ENCODE assay signal across 8 cellular contexts in the genomic region with DNA sequence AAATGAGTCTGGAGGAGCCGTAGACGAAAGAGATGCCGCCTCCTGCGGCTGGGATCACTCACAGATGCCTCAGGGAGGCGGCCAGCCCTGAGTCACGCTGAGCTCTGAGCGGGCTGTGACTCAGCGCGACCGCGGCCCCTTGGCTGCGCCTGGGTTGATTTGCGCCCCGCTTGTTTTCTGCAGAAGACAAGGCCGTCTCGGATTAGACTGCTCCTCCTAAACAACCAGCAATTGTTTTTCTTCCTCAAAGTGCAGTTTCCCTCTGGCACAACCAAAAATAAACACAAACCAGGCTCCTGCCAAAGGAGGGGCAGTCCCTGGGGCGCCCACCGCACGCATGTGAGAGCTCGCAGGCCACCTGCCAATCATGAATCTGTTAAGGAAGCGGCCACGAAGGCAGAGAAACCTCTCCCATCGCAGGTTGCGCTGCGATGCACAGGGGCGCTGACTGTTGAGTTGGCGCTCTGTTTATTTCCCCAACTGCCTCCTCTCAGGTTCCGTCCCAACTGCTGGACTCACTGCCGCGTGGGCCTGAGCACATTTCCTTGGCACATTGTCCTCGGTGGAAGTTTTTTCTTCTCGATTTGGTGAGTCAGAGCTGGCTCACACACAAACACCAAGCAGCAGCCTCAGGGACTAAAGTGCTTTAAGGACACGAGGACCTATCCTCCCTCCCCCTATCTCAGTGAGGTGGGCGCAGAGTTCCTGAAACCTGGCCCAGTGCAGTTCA.
DNase-seq lines count a peak whose midpoint lies in the region; ATAC-seq, FAIRE-seq and TF ChIP-seq lines count a peak whose summit lies in the region.

No MANE protein-coding gene starts in this region.

- H3K79me2 ChIP-seq in osteoblast (ENCODE audit: insufficient read depth, low read length): no peaks in the 10 kb centered on the region

- H3K4me1 ChIP-seq in osteoblast (ENCODE audit: insufficient read depth, low read length): peaks cover 22% of the 10 kb centered on the region

- H3K36me3 ChIP-seq in osteoblast (ENCODE audit: insufficient read depth, low read length): no peaks in the 10 kb centered on the region

- H3K4me2 ChIP-seq in osteoblast (ENCODE audit: insufficient read depth, low read length): peak overlapping the region; percentile 59

- no peaks in the 10 kb centered on the region for H4K20me1 ChIP-seq in osteoblast (ENCODE audit: insufficient read depth, low read length)

- no peaks in the 10 kb centered on the region for H3K27me3 ChIP-seq in osteoblast (ENCODE audit: insufficient read depth, low read length)

- no peak for FAIRE-seq in GM18507 (lab: Jason Lieb, UNC)

- peak overlapping the region; percentile 23 for H3K4me3 ChIP-seq in osteoblast (ENCODE audit: insufficient read depth, low read length)

- H3K27ac ChIP-seq in osteoblast (ENCODE audit: low read depth, low read length) (peak overlapping the region; percentile 93), temporal lobe (ENCODE audit: low read depth, low read length) (peak overlapping the region; percentile 69)

- no peaks in the 10 kb centered on the region for H3K9me3 ChIP-seq in osteoblast (ENCODE audit: low read depth, low read length)

- DNase-seq in GM18507 (ENCODE audit: extremely low spot score, insufficient read length, low read depth): peak; percentile 22
- peak; percentile 94 for DNase-seq in OCI-M1 (lab: John Stamatoyannopoulos, UW)
- DNase-seq in activated T-helper 1 cell treated with anti-CD3 and anti-CD28 coated beads, Interleukin-2, amount 50 U/mL, for 16 hours (ENCODE audit: low read depth in 1 of 2, low spot score in 1 of 2): peak; percentile 23 to 41
- peak; percentile 78 for DNase-seq in fibroblast of the conjunctiva (ENCODE audit: low read depth)
- DNase-seq in osteoblast (ENCODE audit: insufficient read length, low spot score, missing footprints): peak; percentile 95
- no peak for DNase-seq in NCI-H2081 (lab: John Stamatoyannopoulos, UW)

- peak; percentile 88 for ATAC-seq in HG02870 (IDR thresholded peaks at IDR 0.05; ENCODE audit: unreplicated experiment)

- H2AFZ ChIP-seq in osteoblast (ENCODE audit: low read length): peak overlapping the region; percentile 35

- no peak for TF ChIP-seq CTCF in osteoblast (IDR thresholded peaks at IDR 0.05; ENCODE audit: extremely low read depth, low read depth, low read length)

Comparison
In these comparisons a context has a peak if more than half of its experiments do, and no peak if none do; other contexts are left out.
1. DNase-seq: peak in GM18507 (single experiment), OCI-M1 (single experiment), activated T-helper 1 cell treated with anti-CD3 and anti-CD28 coated beads, Interleukin-2, amount 50 U/mL, for 16 hours (2 of 2), fibroblast of the conjunctiva (single experiment) and osteoblast (single experiment); none in NCI-H2081 (0 of 2).